In the genomic region with DNA sequence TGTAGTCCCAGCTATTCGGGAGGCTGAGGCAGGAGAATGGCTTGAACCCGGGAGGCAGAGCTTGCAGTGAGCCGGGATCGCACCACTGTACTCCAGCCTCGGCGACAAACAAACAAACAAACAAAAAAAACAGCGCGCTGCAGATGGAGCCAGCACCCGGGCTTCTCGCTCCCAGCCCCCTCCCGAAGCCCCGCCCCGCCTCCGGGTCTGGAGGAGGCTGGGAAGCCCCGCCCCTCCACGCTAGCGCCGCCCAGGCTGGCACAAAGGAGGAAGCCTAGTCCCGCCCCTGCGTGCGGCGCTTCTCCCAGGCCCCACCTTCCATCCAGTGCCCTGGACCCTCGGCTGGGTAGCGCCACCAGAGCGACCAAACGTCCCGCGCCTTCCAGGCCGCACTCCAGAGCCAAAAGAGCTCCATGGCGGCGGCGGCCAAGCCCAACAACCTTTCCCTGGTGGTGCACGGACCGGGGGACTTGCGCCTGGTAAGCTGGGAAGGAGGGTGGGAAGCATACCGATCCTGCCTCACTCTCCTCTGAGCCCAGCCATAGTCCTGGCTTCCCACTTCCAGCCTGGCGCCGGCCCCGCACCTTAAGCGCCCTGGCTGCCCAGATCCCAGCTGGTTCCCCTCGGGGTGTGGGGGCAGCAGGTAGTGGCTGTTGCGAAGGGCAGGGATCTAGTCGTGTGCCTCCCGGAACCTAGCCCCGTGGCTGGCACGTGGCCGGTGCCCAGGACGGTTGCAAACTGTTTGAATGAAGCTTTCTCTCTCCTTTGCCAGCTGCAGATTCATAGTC, we compare ENCODE assay signal across 1 cellular context.
TF ChIP-seq lines count a peak whose summit lies in the region.

A gene (plus strand): TSS at position 325 of the 788 bp plus-strand sequence. CDS start 89 bp downstream, at position 414.

TF ChIP-seq in H1, 55 proteins besides CTCF, POLR2A, EP300 and RAD21 (continued from another document):
- no peak for TF ChIP-seq GABPA (IDR thresholded peaks at IDR 0.05; ENCODE audit: borderline replicate concordance, insufficient read depth, low read length)
- no peak for TF ChIP-seq CREB1 (IDR thresholded peaks at IDR 0.05)
- TF ChIP-seq POLR2AphosphoS5 (IDR thresholded peaks at IDR 0.05; ENCODE audit: low read depth, low read length) = peak; percentile 90
- TF ChIP-seq POU5F1 (IDR thresholded peaks at IDR 0.05; ENCODE audit: low read depth, low read length) = no peak
- TF ChIP-seq, protein P1, sequence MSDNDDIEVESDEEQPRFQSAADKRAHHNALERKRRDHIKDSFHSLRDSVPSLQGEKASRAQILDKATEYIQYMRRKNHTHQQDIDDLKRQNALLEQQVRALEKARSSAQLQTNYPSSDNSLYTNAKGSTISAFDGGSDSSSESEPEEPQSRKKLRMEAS (IDR thresholded peaks at IDR 0.05) = peak; percentile 91
- peak; percentile 90 for TF ChIP-seq TAF7 (optimal IDR thresholded peaks at IDR 0.05; ENCODE audit: borderline replicate concordance, low read depth, low read length)
- TF ChIP-seq TBP (IDR thresholded peaks at IDR 0.05; ENCODE audit: low read depth, low read length) = peak; percentile 83
- TF ChIP-seq PHF8 (conservative IDR thresholded peaks at IDR 0.05; ENCODE audit: low read depth, low read length) = peak; percentile 65
- TF ChIP-seq, protein P2, sequence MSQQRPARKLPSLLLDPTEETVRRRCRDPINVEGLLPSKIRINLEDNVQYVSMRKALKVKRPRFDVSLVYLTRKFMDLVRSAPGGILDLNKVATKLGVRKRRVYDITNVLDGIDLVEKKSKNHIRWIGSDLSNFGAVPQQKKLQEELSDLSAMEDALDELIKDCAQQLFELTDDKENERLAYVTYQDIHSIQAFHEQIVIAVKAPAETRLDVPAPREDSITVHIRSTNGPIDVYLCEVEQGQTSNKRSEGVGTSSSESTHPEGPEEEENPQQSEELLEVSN (IDR thresholded peaks at IDR 0.05) = peak; percentile 89
- TF ChIP-seq GTF2F1 (IDR thresholded peaks at IDR 0.05; ENCODE audit: borderline replicate concordance, low read depth, low read length) = 0 out of 2 replicates have a peak, but pooled peaks have one; percentile 48
- TF ChIP-seq SP1 (IDR thresholded peaks at IDR 0.05; ENCODE audit: low read depth, low read length) = 0 out of 2 replicates have a peak, but pooled peaks have one; percentile 31
- peak; percentile 64; the same call in 1 of the 2 replicates for TF ChIP-seq YY1 (IDR thresholded peaks at IDR 0.05; ENCODE audit: low read depth, low read length)
- peak; percentile 74 for TF ChIP-seq KDM4A (IDR thresholded peaks at IDR 0.05; ENCODE audit: low read depth, low read length, severe bottlenecking)
- TF ChIP-seq ASH2L (IDR thresholded peaks at IDR 0.05; ENCODE audit: low read length) = peak; percentile 18
